10 cellular contexts compared by ENCODE assay signal in the genomic region with DNA sequence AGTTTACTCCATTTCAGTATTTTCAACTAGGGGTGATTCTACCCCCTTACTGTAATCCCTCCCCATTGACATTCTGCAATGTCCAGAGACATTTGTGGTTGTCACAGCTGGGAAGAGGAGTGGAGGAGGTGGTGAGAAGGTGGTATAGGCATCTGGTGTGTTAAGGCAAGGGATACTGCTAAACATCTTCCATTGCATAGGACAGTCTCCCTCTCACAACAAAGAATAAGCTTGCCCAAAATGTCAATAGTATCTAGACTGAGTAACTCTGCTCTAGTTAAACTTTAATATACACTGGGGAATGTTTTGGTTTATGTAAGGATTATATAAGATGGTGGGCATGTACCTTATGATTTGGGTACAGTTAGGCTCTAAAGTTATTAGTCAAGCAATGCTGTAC.
"Had no signal": no experiment of that assay in that cellular context is flagged by ENCODE, and none has a peak within 500 bp of the region (broad histone marks: within the 10 kb centered on the region; RNA-seq: fewer than 3 reads in every experiment).

No MANE protein-coding gene starts in this region.

- H3K27ac Mint-ChIP-seq: HFFc6, IgD-negative memory B cell had no signal

- H3K4me3 ChIP-seq: GM23248, HAP-1 had no signal

- H3K4me1 Mint-ChIP-seq: IgD-negative memory B cell had no signal

- ATAC-seq: HCT116 had no signal

- H3K9me3 ChIP-seq: HAP-1 had no signal

- H3K4me1 ChIP-seq: HAP-1 had no signal

- H3K27ac ChIP-seq: GM23248, HL-60, KMS-11 had no signal

- H3K4me2 ChIP-seq: KMS-11 had no signal

- H3K9me3 Mint-ChIP-seq: HFFc6, IgD-negative memory B cell had no signal

- H3K9ac ChIP-seq: GM23248, KMS-11 had no signal

- H3K27me3 Mint-ChIP-seq: IgD-negative memory B cell had no signal

- H2AFZ ChIP-seq: GM23248 had no signal

- DNase-seq: GM23248, GOT3, H7, HFFc6, KBM-7 had no signal

- H3K4me3 Mint-ChIP-seq: HFFc6, IgD-negative memory B cell had no signal

- H3K36me3 ChIP-seq: HAP-1 had no signal

- H3K36me3 Mint-ChIP-seq: IgD-negative memory B cell had no signal
